ENCODE assay signal across 20 cellular contexts in the genomic region with DNA sequence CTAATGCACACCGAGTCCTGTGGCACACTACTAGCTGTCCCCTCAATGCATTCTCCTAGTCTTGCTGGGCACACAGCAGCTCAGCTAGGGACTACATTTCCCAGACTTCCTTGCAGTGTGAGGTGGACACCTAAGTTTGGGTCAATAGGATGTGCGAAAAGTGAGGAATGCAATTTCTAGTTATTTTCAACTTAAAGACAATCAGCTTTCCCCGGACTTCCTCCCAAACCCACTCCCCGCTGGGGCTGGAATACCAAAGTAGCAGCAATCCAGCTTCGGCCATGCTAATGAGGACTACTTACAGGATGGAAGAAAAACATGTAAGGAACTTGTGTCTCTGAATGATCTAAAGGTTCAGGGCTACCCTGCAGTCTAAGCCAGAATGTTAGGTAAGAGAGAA.
"Had no signal": no experiment of that assay in that cellular context is flagged by ENCODE, and none has a peak within 500 bp of the region (broad histone marks: within the 10 kb centered on the region; RNA-seq: fewer than 3 reads in every experiment).

No MANE protein-coding gene starts in this region.

- H3K4me1 Mint-ChIP-seq: activated B cell treated with CpG ODN at 0.5 μM for 24 hours had no signal

- H3K36me3 Mint-ChIP-seq: activated naive CD8-positive, alpha-beta T cell had no signal

- H3K9me3 Mint-ChIP-seq: activated B cell treated with CpG ODN at 0.5 μM for 24 hours, nephron had no signal

- H3K4me1 ChIP-seq: body of pancreas, foreskin keratinocyte, left ventricle myocardium inferior, testis had no signal

- DNase-seq: activated B cell treated with CpG ODN at 0.5 μM for 24 hours; activated CD4-positive, alpha-beta T cell treated with anti-CD3 and anti-CD28 coated beads for 48 hours; activated CD8-positive, alpha-beta memory T cell treated with anti-CD3 and anti-CD28 coated beads, Interleukin-2, amount 50 U/mL, for 4 hours; activated CD8-positive, alpha-beta T cell treated with anti-CD3 and anti-CD28 coated beads, Interleukin-2, amount 10 ng/mL, durations not matched to agents 7 days and 5 days; activated gamma-delta T cell; activated T-cell treated with anti-CD3 and anti-CD28 coated beads, Interleukin-2, amount 50 U/mL, for 48 hours; amniotic stem cell; body of pancreas; central memory CD4-positive, alpha-beta T cell; effector CD4-positive, alpha-beta T cell; foreskin keratinocyte; left ventricle myocardium inferior; ovary; stimulated activated CD4-positive, alpha-beta T cell treated with anti-CD3 and anti-CD28 coated beads, Interleukin-1b, Interleukin-23, amount 100 ng/mL, for 48 hours; stomach; SW 1271; testis had no signal

- H3K27ac Mint-ChIP-seq: activated B cell treated with CpG ODN at 0.5 μM for 24 hours; activated CD8-positive, alpha-beta T cell treated with anti-CD3 and anti-CD28 coated beads, Interleukin-2, amount 10 ng/mL, durations not matched to agents 7 days and 5 days; activated naive CD8-positive, alpha-beta T cell; nephron had no signal

- H3K27ac ChIP-seq: body of pancreas, coronary artery, foreskin keratinocyte, left ventricle myocardium inferior, ovary, stomach, testis had no signal

- H3K36me3 ChIP-seq: left ventricle myocardium inferior, ovary, stomach had no signal

- H3K9me3 ChIP-seq: body of pancreas, left ventricle myocardium inferior, ovary, stomach, testis had no signal

- H3K4me3 ChIP-seq: body of pancreas, coronary artery, left ventricle myocardium inferior, ovary, stomach, testis had no signal

- H3K27me3 Mint-ChIP-seq: activated B cell treated with CpG ODN at 0.5 μM for 24 hours; activated naive CD8-positive, alpha-beta T cell had no signal

- H3K27me3 ChIP-seq: body of pancreas, foreskin keratinocyte, ovary, stomach, testis had no signal

- H3K4me3 Mint-ChIP-seq: activated B cell treated with CpG ODN at 0.5 μM for 24 hours; activated CD8-positive, alpha-beta T cell treated with anti-CD3 and anti-CD28 coated beads, Interleukin-2, amount 10 ng/mL, durations not matched to agents 7 days and 5 days; activated naive CD8-positive, alpha-beta T cell had no signal

- ATAC-seq: activated CD8-positive, alpha-beta T cell treated with anti-CD3 and anti-CD28 coated beads, Interleukin-2, amount 10 ng/mL, durations not matched to agents 7 days and 5 days; body of pancreas; foreskin keratinocyte had no signal
